1 cellular context compared by ENCODE assay signal in genomic region chr3:46222435-46223161, GRCh38.
A peak's percentile ranks its signal among the peaks of the same experiment; 100 is the strongest.
TF ChIP-seq lines count a peak whose summit lies in the region.

No MANE protein-coding gene starts in this region.

TF ChIP-seq in GM12878, 131 proteins besides CTCF, POLR2A, EP300 and RAD21 (continued from another document):
- TF ChIP-seq SKIL (IDR thresholded peaks at IDR 0.05; ENCODE audit: low read depth, poor library complexity, severe bottlenecking): no peak
- no peak for TF ChIP-seq ATF2 (IDR thresholded peaks at IDR 0.05; ENCODE audit: low read length)
- no peak for TF ChIP-seq E4F1 (IDR thresholded peaks at IDR 0.05; ENCODE audit: borderline replicate concordance, partially characterized antibody)
- peak; percentile 85 for TF ChIP-seq SPI1 (IDR thresholded peaks at IDR 0.05; ENCODE audit: borderline replicate concordance, insufficient read depth, low read depth, low read length)
- TF ChIP-seq DPF2 (IDR thresholded peaks at IDR 0.05): 0 out of 2 replicates have a peak, but pooled peaks have one; percentile 28
- no peak for TF ChIP-seq ZBTB40 (IDR thresholded peaks at IDR 0.05; ENCODE audit: borderline replicate concordance)
- TF ChIP-seq ZNF24 (IDR thresholded peaks at IDR 0.05): no peak
- no peak for TF ChIP-seq CREB1 (IDR thresholded peaks at IDR 0.05; ENCODE audit: low read depth)
- peak; percentile 30; the same call in 1 of the 2 replicates for TF ChIP-seq NBN (IDR thresholded peaks at IDR 0.05)
- no peak for TF ChIP-seq RB1 (IDR thresholded peaks at IDR 0.05; ENCODE audit: borderline replicate concordance)
- TF ChIP-seq ETV6 (conservative IDR thresholded peaks at IDR 0.05 in 1 of 2, IDR thresholded peaks at IDR 0.05 in 1 of 2; ENCODE audit: borderline replicate concordance in 1 of 2, low read depth in 1 of 2): 0 out of 4 replicates have a peak, but pooled peaks of 1 of the 2 experiments have one; percentile 18
- TF ChIP-seq IKZF1 (conservative IDR thresholded peaks at IDR 0.05): peak; percentile 54
